ENCODE assay signal across 8 cellular contexts in genomic region chr10:27099916-27100799, GRCh38. TPM values are rescaled to one million over a fixed set of nuclear protein-coding genes. Genes with fewer than 3 reads are reported as not detected.
DNase-seq lines count a peak whose midpoint lies in the region; ATAC-seq and TF ChIP-seq lines count a peak whose summit lies in the region.

Gene ANKRD26, minus strand, starts transcription at chr10:27100494. Its CDS starts 168 bp downstream, at chr10:27100326.

- H3K27me3 ChIP-seq in osteoblast (ENCODE audit: insufficient read depth, low read length): no peaks in the 10 kb centered on the region
- no peaks in the 10 kb centered on the region for H3K27me3 ChIP-seq in thoracic aorta (replicated peaks; ENCODE audit: insufficient read depth)

- peak within 1 kb of the TSS; percentile 99 for H3K4me2 ChIP-seq in osteoblast (ENCODE audit: insufficient read depth, low read length)

- peak; percentile 93 for DNase-seq in NCI-H1092 treated with DMSO at 0.1 percent for 48 hours (lab: John Stamatoyannopoulos, UW)
- peak; percentile 95 for DNase-seq in activated naive CD8-positive, alpha-beta T cell treated with anti-CD3 and anti-CD28 coated beads for 36 hours
- peak; percentile 89 to 99 (median 96) for DNase-seq in head of caudate nucleus
- DNase-seq in osteoblast (ENCODE audit: insufficient read length, low spot score, missing footprints): peak; percentile 97
- peak; percentile 93 for DNase-seq in thoracic aorta (ENCODE audit: low spot score)

- intact Hi-C loops in head of caudate nucleus (cut with DNase I): loop anchor here (2.0 kb wide), 1 partner anchor 55 kb away; the partner anchor contains the start of genes MASTL and YME1L1

- H3K36me3 ChIP-seq in osteoblast (ENCODE audit: insufficient read depth, low read length): no peaks in the 10 kb centered on the region
- no peaks in the 10 kb centered on the region for H3K36me3 ChIP-seq in thoracic aorta

- peaks cover 4% of the 10 kb centered on the region for H3K27me3 Mint-ChIP-seq in activated naive CD8-positive, alpha-beta T cell treated with anti-CD3 and anti-CD28 coated beads for 36 hours

- ATAC-seq in HG02610 (IDR thresholded peaks at IDR 0.05; ENCODE audit: unreplicated experiment) (peak; percentile 64), SK-N-SH treated with all-trans-retinoic acid at 6 μM for 48 hours (peak; percentile 88), thoracic aorta (ENCODE audit: insufficient number of reproducible peaks, low FRiP score, low read depth) (peak; percentile 97)

- H3K4me3 Mint-ChIP-seq in activated naive CD8-positive, alpha-beta T cell treated with anti-CD3 and anti-CD28 coated beads for 36 hours: peak within 1 kb of the TSS; percentile 93

- peaks cover 10% of the 10 kb centered on the region for H3K4me1 ChIP-seq in osteoblast (ENCODE audit: insufficient read depth, low read length)
- peaks cover 8 to 9% of the 10 kb centered on the region in 2 donors for H3K4me1 ChIP-seq in thoracic aorta (ENCODE audit: control insufficient read depth in 1 of 2, low read depth in 2 of 2)

- peaks cover 12% of the 10 kb centered on the region for H3K79me2 ChIP-seq in osteoblast (ENCODE audit: insufficient read depth, low read length)

- H2AFZ ChIP-seq in osteoblast (ENCODE audit: low read length): peak within 1 kb of the TSS; percentile 85

- H3K36me3 Mint-ChIP-seq in activated naive CD8-positive, alpha-beta T cell treated with anti-CD3 and anti-CD28 coated beads for 36 hours: peaks cover 24% of the 10 kb centered on the region

- H3K4me3 ChIP-seq in osteoblast (ENCODE audit: insufficient read depth, low read length) (peak within 1 kb of the TSS; percentile 87), thoracic aorta (peak within 1 kb of the TSS; percentile 93)

- H3K27ac ChIP-seq in osteoblast (ENCODE audit: low read depth, low read length) (peak within 1 kb of the TSS; percentile 81), thoracic aorta (peak within 1 kb of the TSS; percentile 77 to 92)

- H3K4me1 Mint-ChIP-seq in activated naive CD8-positive, alpha-beta T cell treated with anti-CD3 and anti-CD28 coated beads for 36 hours: peaks cover 39% of the 10 kb centered on the region

- no peak for TF ChIP-seq CTCF in osteoblast (IDR thresholded peaks at IDR 0.05; ENCODE audit: extremely low read depth, low read depth, low read length)
- no peak for TF ChIP-seq CTCF in thoracic aorta (IDR thresholded peaks at IDR 0.05)

- H3K27ac Mint-ChIP-seq in activated naive CD8-positive, alpha-beta T cell treated with anti-CD3 and anti-CD28 coated beads for 36 hours: peak within 1 kb of the TSS; percentile 96

- H3K9me3 Mint-ChIP-seq in activated naive CD8-positive, alpha-beta T cell treated with anti-CD3 and anti-CD28 coated beads for 36 hours: peaks cover 1% of the 10 kb centered on the region

- peak; percentile 70 for TF ChIP-seq POLR2A in GM10847 (IDR thresholded peaks at IDR 0.05; ENCODE audit: extremely low read depth, insufficient read length)

- H3K9me3 ChIP-seq in osteoblast (ENCODE audit: low read depth, low read length) (no peaks in the 10 kb centered on the region), thoracic aorta (no peaks in the 10 kb centered on the region)

- H4K20me1 ChIP-seq in osteoblast (ENCODE audit: insufficient read depth, low read length): no peaks in the 10 kb centered on the region

TF ChIP-seq in SK-N-SH treated with all-trans-retinoic acid at 6 μM for 48 hours, 23 proteins besides CTCF, POLR2A, EP300 and RAD21:
- TF ChIP-seq ZC3H10 (CRISPR knock-in tag; IDR thresholded peaks at IDR 0.05) (no peak), ZNF8 (CRISPR knock-in tag; IDR thresholded peaks at IDR 0.05) (no peak), ARNTL (CRISPR knock-in tag; IDR thresholded peaks at IDR 0.05; ENCODE audit: borderline replicate concordance, low read depth) (no peak), ISL1 (CRISPR knock-in tag; IDR thresholded peaks at IDR 0.05) (no peak), ZFP3 (CRISPR knock-in tag; IDR thresholded peaks at IDR 0.05) (0 out of 2 replicates have a peak, but pooled peaks have one; percentile 16), CSDC2 (CRISPR knock-in tag; IDR thresholded peaks at IDR 0.05) (no peak), PATZ1 (CRISPR knock-in tag; IDR thresholded peaks at IDR 0.05; ENCODE audit: borderline replicate concordance) (peak; percentile 62; the same call in 1 of the 2 replicates)

RNA-seq across cellular contexts. Expression of gene ANKRD26, which starts in this region (rescaled TPM):
- 10 to 100 TPM; 10.3 to 12.0 TPM for total RNA-seq in activated naive CD8-positive, alpha-beta T cell treated with anti-CD3 and anti-CD28 coated beads for 36 hours
- total RNA-seq in osteoblast (10.9 and 15.6 TPM in 2 replicates), thoracic aorta (1 to 10 TPM; 7.2 to 8.0 TPM)

Comparison
In these comparisons a context has a peak if more than half of its experiments do, and no peak if none do; other contexts are left out.
1. Peak in every context shown above with its lines: DNase-seq, ATAC-seq, H3K4me3 ChIP-seq and H3K27ac ChIP-seq.